In the genomic region with DNA sequence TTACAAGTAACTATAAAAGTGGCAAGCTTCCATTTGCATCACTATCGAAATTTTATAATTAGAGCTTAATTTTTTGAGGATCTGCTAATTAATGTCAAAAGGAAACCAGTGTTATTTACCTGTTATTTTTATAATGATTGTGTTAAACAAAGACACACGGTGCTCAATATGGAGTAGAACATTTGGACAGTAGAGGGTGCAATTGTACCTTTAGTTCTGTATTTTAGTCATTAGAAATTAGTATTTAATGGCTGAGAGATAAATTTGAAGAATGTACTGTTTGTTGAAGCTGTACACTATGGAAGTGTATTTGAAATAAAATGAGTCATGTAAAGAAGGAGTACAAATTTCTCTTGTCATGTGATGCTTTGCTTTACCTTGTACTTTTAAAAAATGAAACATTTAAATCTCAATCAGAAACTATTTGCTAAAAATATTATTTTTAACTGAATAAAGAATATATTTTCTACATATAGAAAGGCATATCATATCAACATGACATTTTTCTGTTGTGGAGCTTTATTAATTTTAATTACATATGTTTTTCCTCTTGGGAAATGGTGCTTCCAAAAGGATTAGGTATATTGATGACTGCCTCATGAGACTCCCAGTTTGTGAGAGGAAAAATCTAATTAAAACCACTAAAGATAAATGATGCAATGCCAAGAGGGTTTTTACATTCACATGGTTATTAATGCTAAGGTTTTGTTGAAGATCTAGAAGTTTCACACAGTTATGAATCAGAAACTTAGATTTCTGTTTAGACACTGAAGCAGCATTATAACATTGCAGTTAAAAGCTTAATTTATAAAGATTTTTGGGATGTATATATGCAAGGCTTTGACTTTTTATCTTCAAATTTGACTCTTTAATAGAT, we compare ENCODE assay signal across 7 cellular contexts. TPM values are rescaled to one million over a fixed set of nuclear protein-coding genes. Genes with fewer than 3 reads are reported as not detected.
A peak's percentile ranks its signal among the peaks of the same experiment; 100 is the strongest.
DNase-seq lines count a peak whose midpoint lies in the region; ATAC-seq and TF ChIP-seq lines count a peak whose summit lies in the region.

No MANE protein-coding gene starts in this region.

- intact Hi-C loops in testis (cut with DNase I; ENCODE audit: low total_unique reads) = no loop called here
- intact Hi-C loops in CD4-positive, alpha-beta T cell (cut with DNase I, micrococcal nuclease) = no loop called here

- H3K36me3 Mint-ChIP-seq in CD4-positive, alpha-beta T cell (ENCODE audit: low read depth) = no peaks in the 10 kb centered on the region

- 22 to 27% methylated on average over 2 of the region's 2 CpGs for WGBS in testis, 2 donors

- no peaks in the 10 kb centered on the region for H3K27me3 Mint-ChIP-seq in CD4-positive, alpha-beta T cell

- H3K4me3 Mint-ChIP-seq in CD4-positive, alpha-beta T cell = no peak overlapping the region

- no peaks in the 10 kb centered on the region for H3K27me3 ChIP-seq in RWPE2 (ENCODE audit: insufficient read depth, poor library complexity, severe bottlenecking)
- no peaks in the 10 kb centered on the region for H3K27me3 ChIP-seq in testis
- H3K27me3 ChIP-seq in CD4-positive, alpha-beta T cell (ENCODE audit: control insufficient read depth, insufficient read depth, low read length) = no peaks in the 10 kb centered on the region

- no peaks in the 10 kb centered on the region for H3K9me3 Mint-ChIP-seq in CD4-positive, alpha-beta T cell

- H3K9me3 ChIP-seq in RWPE2 (ENCODE audit: severe bottlenecking) = no peaks in the 10 kb centered on the region
- H3K9me3 ChIP-seq in testis = no peaks in the 10 kb centered on the region
- no peaks in the 10 kb centered on the region for H3K9me3 ChIP-seq in CD4-positive, alpha-beta T cell (ENCODE audit: control insufficient read depth, low read length)

- peak; percentile 53; the same call in 2 of the 3 replicates for ATAC-seq in RWPE2 (ENCODE audit: low read depth)
- no peak for ATAC-seq in CD4-positive, alpha-beta T cell (ENCODE audit: poor library complexity)
- no peak for ATAC-seq in GM18517 (IDR thresholded peaks at IDR 0.05; ENCODE audit: unreplicated experiment)

- TF ChIP-seq CTCF in RWPE2 (IDR thresholded peaks at IDR 0.05; ENCODE audit: poor library complexity, severe bottlenecking) = peak; percentile 85
- TF ChIP-seq CTCF in testis (IDR thresholded peaks at IDR 0.05) = peak in 2 of 3 experiments; percentile 17 to 49
- no peak for TF ChIP-seq CTCF in CD4-positive, alpha-beta T cell (IDR thresholded peaks at IDR 0.05)

- DNase-seq in H4 (ENCODE audit: low spot score) = peak; percentile 45
- DNase-seq in RWPE2 (ENCODE audit: low spot score) = no peak
- DNase-seq in glomerular visceral epithelial cell (ENCODE audit: extremely low spot score) = peak; percentile 15
- DNase-seq in testis = no peak
- DNase-seq in CD4-positive, alpha-beta T cell = no peak
- DNase-seq in NOMO-1 treated with dmso at 0.1 percent for 144 hours (lab: John Stamatoyannopoulos, UW; ENCODE audit: unreplicated experiment) = no peak

- POLR2A ChIA-PET in CD4-positive, alpha-beta T cell (lab: Charles Lee) = no interaction called here

- CTCF ChIA-PET in CD4-positive, alpha-beta T cell (lab: Charles Lee) = no interaction called here

- no peaks in the 10 kb centered on the region for H3K4me1 Mint-ChIP-seq in CD4-positive, alpha-beta T cell (ENCODE audit: low read depth)

- H3K4me3 ChIP-seq in RWPE2 (ENCODE audit: severe bottlenecking) (no peak overlapping the region), testis (no peak overlapping the region)

- H3K27ac ChIP-seq in RWPE2 (ENCODE audit: poor library complexity, severe bottlenecking) (no peak overlapping the region), testis (no peak overlapping the region)
- no peak overlapping the region for H3K27ac ChIP-seq in CD4-positive, alpha-beta T cell (ENCODE audit: low read depth, low read length)

- H3K4me1 ChIP-seq in RWPE2 (ENCODE audit: insufficient read depth, poor library complexity, severe bottlenecking) (no peaks in the 10 kb centered on the region), testis (no peaks in the 10 kb centered on the region)

- TF ChIP-seq POLR2A in testis (IDR thresholded peaks at IDR 0.05) = no peak

- H3K27ac Mint-ChIP-seq in CD4-positive, alpha-beta T cell = no peak overlapping the region

- H3K36me3 ChIP-seq in RWPE2 (ENCODE audit: low read depth) = no peaks in the 10 kb centered on the region
- H3K36me3 ChIP-seq in testis (ENCODE audit: low read depth, missing control alignments) = no peaks in the 10 kb centered on the region

RNA-seq across cellular contexts. Expression of gene PRKG1, which starts 10.4 kb away (rescaled TPM):
- 2.4 and 3.4 TPM in 2 replicates for total RNA-seq in H4 (2014; rRNA removed; shearing (Covaris generic))
- 10 to 100 TPM; 12.5 to 15.3 TPM for total RNA-seq in testis
- polyA plus RNA-seq in testis (ENCODE audit: insufficient read depth, low read depth, low replicate concordance) = 6.3 TPM
- under 1 TPM in 1 of 2 experiments, not detected in 1; 0.31 TPM for total RNA-seq in CD4-positive, alpha-beta T cell

Comparison
In these comparisons a context has a peak if more than half of its experiments do, and no peak if none do; other contexts are left out.
1. DNase-seq: peak in H4 (single experiment) and glomerular visceral epithelial cell (single experiment); none in RWPE2 (single experiment), testis (single experiment), CD4-positive, alpha-beta T cell (0 of 10) and NOMO-1 treated with dmso at 0.1 percent for 144 hours (single experiment).